ENCODE assay signal across 1 cellular context in the genomic region with DNA sequence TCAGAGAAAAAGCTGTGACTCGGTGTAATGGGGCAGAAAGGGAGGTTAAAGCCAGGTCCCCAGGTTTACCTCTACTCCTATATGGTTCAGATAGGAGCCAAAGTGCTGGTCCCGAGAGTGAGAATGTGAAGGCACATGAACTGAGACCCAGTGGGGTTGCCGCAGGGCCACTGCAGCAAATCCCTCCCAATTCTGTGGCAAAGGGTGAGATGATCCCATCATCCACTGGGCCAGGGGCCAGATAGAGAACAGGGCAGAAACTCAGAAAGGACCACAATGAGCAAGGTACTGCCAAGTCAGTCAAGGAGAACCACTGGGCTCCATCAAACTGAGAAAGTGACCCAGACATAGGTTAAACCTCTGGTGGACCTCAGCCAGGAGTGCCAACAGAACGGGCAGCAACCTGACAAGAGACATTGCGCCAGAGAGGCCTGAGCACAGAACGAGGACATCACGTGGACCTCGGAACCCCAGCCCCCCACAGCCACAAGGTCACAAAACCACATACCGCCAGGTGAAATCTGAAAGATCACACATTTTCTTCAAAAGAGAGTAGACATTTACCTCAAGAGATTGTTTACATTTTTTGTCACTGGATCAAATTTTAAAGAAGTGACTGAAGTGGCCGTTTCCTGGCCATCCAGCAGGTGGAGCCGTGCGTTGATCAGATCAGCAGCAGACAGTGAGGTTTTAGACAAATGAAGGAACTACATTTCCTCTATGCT.
TF ChIP-seq lines count a peak whose summit lies in the region.

No MANE protein-coding gene starts in this region.

TF ChIP-seq in HepG2, 621 proteins besides CTCF, POLR2A, EP300 and RAD21 (continued from another document and continues in another):
- TF ChIP-seq, protein P1, sequence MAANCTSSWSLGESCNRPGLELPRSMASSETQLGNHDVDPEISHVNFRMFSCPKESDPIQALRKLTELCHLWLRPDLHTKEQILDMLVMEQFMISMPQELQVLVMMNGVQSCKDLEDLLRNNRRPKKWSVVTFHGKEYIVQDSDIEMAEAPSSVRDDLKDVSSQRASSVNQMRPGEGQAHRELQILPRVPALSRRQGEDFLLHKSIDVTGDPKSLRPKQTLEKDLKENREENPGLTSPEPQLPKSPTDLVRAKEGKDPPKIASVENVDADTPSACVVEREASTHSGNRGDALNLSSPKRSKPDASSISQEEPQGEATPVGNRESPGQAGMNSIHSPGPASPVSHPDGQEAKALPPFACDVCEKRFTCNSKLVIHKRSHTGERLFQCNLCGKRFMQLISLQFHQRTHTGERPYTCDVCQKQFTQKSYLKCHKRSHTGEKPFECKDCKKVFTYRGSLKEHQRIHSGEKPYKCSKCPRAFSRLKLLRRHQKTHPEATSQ (CRISPR knock-in tag; IDR thresholded peaks at IDR 0.05; ENCODE audit: borderline replicate concordance) = no peak
- TF ChIP-seq, protein P2, sequence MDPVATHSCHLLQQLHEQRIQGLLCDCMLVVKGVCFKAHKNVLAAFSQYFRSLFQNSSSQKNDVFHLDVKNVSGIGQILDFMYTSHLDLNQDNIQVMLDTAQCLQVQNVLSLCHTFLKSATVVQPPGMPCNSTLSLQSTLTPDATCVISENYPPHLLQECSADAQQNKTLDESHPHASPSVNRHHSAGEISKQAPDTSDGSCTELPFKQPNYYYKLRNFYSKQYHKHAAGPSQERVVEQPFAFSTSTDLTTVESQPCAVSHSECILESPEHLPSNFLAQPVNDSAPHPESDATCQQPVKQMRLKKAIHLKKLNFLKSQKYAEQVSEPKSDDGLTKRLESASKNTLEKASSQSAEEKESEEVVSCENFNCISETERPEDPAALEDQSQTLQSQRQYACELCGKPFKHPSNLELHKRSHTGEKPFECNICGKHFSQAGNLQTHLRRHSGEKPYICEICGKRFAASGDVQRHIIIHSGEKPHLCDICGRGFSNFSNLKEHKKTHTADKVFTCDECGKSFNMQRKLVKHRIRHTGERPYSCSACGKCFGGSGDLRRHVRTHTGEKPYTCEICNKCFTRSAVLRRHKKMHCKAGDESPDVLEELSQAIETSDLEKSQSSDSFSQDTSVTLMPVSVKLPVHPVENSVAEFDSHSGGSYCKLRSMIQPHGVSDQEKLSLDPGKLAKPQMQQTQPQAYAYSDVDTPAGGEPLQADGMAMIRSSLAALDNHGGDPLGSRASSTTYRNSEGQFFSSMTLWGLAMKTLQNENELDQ (CRISPR knock-in tag; IDR thresholded peaks at IDR 0.05; ENCODE audit: borderline replicate concordance) = no peak
- no peak for TF ChIP-seq ZNF253 (CRISPR knock-in tag; IDR thresholded peaks at IDR 0.05; ENCODE audit: borderline replicate concordance)
- TF ChIP-seq MYC (CRISPR knock-in tag; IDR thresholded peaks at IDR 0.05; ENCODE audit: borderline replicate concordance) = peak; percentile 37; the same call in 1 of the 2 replicates
- TF ChIP-seq HOXA9 (CRISPR knock-in tag; IDR thresholded peaks at IDR 0.05; ENCODE audit: borderline replicate concordance) = no peak
- TF ChIP-seq RFXANK (CRISPR knock-in tag; IDR thresholded peaks at IDR 0.05) = no peak
- TF ChIP-seq ZNF160 (CRISPR knock-in tag; IDR thresholded peaks at IDR 0.05) = no peak
- TF ChIP-seq U2AF2 (IDR thresholded peaks at IDR 0.05; ENCODE audit: low read depth, low read length) = no peak
- TF ChIP-seq ZNF605 (CRISPR knock-in tag; IDR thresholded peaks at IDR 0.05) = peak; percentile 74; the same call in 1 of the 2 replicates
- TF ChIP-seq, protein P3, sequence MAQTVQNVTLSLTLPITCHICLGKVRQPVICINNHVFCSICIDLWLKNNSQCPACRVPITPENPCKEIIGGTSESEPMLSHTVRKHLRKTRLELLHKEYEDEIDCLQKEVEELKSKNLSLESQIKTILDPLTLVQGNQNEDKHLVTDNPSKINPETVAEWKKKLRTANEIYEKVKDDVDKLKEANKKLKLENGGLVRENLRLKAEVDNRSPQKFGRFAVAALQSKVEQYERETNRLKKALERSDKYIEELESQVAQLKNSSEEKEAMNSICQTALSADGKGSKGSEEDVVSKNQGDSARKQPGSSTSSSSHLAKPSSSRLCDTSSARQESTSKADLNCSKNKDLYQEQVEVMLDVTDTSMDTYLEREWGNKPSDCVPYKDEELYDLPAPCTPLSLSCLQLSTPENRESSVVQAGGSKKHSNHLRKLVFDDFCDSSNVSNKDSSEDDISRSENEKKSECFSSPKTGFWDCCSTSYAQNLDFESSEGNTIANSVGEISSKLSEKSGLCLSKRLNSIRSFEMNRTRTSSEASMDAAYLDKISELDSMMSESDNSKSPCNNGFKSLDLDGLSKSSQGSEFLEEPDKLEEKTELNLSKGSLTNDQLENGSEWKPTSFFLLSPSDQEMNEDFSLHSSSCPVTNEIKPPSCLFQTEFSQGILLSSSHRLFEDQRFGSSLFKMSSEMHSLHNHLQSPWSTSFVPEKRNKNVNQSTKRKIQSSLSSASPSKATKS (CRISPR knock-in tag; IDR thresholded peaks at IDR 0.05) = no peak
- no peak for TF ChIP-seq CHD4 (IDR thresholded peaks at IDR 0.05; ENCODE audit: borderline replicate concordance, low read length)
- TF ChIP-seq KLF16 (CRISPR knock-in tag; IDR thresholded peaks at IDR 0.05) = peak in 1 of 2 experiments; percentile 62; a peak in 1 of 4 replicates
- TF ChIP-seq, protein P4, sequence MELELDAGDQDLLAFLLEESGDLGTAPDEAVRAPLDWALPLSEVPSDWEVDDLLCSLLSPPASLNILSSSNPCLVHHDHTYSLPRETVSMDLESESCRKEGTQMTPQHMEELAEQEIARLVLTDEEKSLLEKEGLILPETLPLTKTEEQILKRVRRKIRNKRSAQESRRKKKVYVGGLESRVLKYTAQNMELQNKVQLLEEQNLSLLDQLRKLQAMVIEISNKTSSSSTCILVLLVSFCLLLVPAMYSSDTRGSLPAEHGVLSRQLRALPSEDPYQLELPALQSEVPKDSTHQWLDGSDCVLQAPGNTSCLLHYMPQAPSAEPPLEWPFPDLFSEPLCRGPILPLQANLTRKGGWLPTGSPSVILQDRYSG (CRISPR knock-in tag; IDR thresholded peaks at IDR 0.05) = no peak
- TF ChIP-seq PRMT3 (CRISPR knock-in tag; IDR thresholded peaks at IDR 0.05; ENCODE audit: borderline replicate concordance, low read depth) = no peak
- no peak for TF ChIP-seq MTA3 (CRISPR knock-in tag; IDR thresholded peaks at IDR 0.05)
- TF ChIP-seq CBFB (CRISPR knock-in tag; IDR thresholded peaks at IDR 0.05) = no peak
- no peak for TF ChIP-seq ZNF709 (CRISPR knock-in tag; IDR thresholded peaks at IDR 0.05)
- TF ChIP-seq, protein P5, sequence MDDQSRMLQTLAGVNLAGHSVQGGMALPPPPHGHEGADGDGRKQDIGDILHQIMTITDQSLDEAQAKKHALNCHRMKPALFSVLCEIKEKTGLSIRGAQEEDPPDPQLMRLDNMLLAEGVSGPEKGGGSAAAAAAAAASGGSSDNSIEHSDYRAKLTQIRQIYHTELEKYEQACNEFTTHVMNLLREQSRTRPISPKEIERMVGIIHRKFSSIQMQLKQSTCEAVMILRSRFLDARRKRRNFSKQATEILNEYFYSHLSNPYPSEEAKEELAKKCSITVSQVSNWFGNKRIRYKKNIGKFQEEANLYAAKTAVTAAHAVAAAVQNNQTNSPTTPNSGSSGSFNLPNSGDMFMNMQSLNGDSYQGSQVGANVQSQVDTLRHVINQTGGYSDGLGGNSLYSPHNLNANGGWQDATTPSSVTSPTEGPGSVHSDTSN (CRISPR knock-in tag; IDR thresholded peaks at IDR 0.05; ENCODE audit: borderline replicate concordance) = no peak
- TF ChIP-seq SALL2 (CRISPR knock-in tag; IDR thresholded peaks at IDR 0.05) = no peak
- TF ChIP-seq, protein P6, sequence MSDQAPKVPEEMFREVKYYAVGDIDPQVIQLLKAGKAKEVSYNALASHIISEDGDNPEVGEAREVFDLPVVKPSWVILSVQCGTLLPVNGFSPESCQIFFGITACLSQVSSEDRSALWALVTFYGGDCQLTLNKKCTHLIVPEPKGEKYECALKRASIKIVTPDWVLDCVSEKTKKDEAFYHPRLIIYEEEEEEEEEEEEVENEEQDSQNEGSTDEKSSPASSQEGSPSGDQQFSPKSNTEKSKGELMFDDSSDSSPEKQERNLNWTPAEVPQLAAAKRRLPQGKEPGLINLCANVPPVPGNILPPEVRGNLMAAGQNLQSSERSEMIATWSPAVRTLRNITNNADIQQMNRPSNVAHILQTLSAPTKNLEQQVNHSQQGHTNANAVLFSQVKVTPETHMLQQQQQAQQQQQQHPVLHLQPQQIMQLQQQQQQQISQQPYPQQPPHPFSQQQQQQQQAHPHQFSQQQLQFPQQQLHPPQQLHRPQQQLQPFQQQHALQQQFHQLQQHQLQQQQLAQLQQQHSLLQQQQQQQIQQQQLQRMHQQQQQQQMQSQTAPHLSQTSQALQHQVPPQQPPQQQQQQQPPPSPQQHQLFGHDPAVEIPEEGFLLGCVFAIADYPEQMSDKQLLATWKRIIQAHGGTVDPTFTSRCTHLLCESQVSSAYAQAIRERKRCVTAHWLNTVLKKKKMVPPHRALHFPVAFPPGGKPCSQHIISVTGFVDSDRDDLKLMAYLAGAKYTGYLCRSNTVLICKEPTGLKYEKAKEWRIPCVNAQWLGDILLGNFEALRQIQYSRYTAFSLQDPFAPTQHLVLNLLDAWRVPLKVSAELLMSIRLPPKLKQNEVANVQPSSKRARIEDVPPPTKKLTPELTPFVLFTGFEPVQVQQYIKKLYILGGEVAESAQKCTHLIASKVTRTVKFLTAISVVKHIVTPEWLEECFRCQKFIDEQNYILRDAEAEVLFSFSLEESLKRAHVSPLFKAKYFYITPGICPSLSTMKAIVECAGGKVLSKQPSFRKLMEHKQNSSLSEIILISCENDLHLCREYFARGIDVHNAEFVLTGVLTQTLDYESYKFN (CRISPR knock-in tag; conservative IDR thresholded peaks at IDR 0.05) = peak; percentile 62
- TF ChIP-seq XRCC5 (optimal IDR thresholded peaks at IDR 0.05; ENCODE audit: low read length) = peak; percentile 66
- TF ChIP-seq ZEB1 (IDR thresholded peaks at IDR 0.05; ENCODE audit: insufficient replicate concordance, low read depth) = peak; percentile 22
- no peak for TF ChIP-seq ZNF547 (CRISPR knock-in tag; IDR thresholded peaks at IDR 0.05)
- no peak for TF ChIP-seq ZBTB7B (CRISPR knock-in tag; IDR thresholded peaks at IDR 0.05)
- no peak for TF ChIP-seq SYNCRIP (IDR thresholded peaks at IDR 0.05; ENCODE audit: insufficient read depth, low read depth, low read length)
- TF ChIP-seq, protein P7, sequence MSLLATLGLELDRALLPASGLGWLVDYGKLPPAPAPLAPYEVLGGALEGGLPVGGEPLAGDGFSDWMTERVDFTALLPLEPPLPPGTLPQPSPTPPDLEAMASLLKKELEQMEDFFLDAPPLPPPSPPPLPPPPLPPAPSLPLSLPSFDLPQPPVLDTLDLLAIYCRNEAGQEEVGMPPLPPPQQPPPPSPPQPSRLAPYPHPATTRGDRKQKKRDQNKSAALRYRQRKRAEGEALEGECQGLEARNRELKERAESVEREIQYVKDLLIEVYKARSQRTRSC (CRISPR knock-in tag; IDR thresholded peaks at IDR 0.05; ENCODE audit: low read depth) = no peak
- TF ChIP-seq, protein P8, sequence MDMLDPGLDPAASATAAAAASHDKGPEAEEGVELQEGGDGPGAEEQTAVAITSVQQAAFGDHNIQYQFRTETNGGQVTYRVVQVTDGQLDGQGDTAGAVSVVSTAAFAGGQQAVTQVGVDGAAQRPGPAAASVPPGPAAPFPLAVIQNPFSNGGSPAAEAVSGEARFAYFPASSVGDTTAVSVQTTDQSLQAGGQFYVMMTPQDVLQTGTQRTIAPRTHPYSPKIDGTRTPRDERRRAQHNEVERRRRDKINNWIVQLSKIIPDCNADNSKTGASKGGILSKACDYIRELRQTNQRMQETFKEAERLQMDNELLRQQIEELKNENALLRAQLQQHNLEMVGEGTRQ (IDR thresholded peaks at IDR 0.05; ENCODE audit: low read depth, low read length) = peak; percentile 24; the same call in 1 of the 2 replicates
- TF ChIP-seq, protein P8 (CRISPR knock-in tag; IDR thresholded peaks at IDR 0.05; ENCODE audit: borderline replicate concordance) = peak; percentile 66; the same call in 1 of the 2 replicates
- TF ChIP-seq SRSF9 (IDR thresholded peaks at IDR 0.05; ENCODE audit: borderline replicate concordance, insufficient read depth, low read depth, low read length, poor library complexity, severe bottlenecking) = no peak
- TF ChIP-seq ZSCAN30 (CRISPR knock-in tag; IDR thresholded peaks at IDR 0.05) = no peak
- no peak for TF ChIP-seq ZFP90 (CRISPR knock-in tag; IDR thresholded peaks at IDR 0.05; ENCODE audit: borderline replicate concordance)
- TF ChIP-seq, protein P9, sequence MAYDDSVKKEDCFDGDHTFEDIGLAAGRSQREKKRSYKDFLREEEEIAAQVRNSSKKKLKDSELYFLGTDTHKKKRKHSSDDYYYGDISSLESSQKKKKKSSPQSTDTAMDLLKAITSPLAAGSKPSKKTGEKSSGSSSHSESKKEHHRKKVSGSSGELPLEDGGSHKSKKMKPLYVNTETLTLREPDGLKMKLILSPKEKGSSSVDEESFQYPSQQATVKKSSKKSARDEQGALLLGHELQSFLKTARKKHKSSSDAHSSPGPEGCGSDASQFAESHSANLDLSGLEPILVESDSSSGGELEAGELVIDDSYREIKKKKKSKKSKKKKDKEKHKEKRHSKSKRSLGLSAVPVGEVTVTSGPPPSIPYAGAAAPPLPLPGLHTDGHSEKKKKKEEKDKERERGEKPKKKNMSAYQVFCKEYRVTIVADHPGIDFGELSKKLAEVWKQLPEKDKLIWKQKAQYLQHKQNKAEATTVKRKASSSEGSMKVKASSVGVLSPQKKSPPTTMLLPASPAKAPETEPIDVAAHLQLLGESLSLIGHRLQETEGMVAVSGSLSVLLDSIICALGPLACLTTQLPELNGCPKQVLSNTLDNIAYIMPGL (CRISPR knock-in tag; IDR thresholded peaks at IDR 0.05; ENCODE audit: borderline replicate concordance in 1 of 2, low read depth in 1 of 2) = peak; percentile 54 to 64; a peak in 3 of 4 replicates
- no peak for TF ChIP-seq PHF20 (CRISPR knock-in tag; IDR thresholded peaks at IDR 0.05)
- TF ChIP-seq TOPORS (CRISPR knock-in tag; IDR thresholded peaks at IDR 0.05) = no peak
- TF ChIP-seq, protein P10, sequence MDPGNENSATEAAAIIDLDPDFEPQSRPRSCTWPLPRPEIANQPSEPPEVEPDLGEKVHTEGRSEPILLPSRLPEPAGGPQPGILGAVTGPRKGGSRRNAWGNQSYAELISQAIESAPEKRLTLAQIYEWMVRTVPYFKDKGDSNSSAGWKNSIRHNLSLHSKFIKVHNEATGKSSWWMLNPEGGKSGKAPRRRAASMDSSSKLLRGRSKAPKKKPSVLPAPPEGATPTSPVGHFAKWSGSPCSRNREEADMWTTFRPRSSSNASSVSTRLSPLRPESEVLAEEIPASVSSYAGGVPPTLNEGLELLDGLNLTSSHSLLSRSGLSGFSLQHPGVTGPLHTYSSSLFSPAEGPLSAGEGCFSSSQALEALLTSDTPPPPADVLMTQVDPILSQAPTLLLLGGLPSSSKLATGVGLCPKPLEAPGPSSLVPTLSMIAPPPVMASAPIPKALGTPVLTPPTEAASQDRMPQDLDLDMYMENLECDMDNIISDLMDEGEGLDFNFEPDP (CRISPR knock-in tag; conservative IDR thresholded peaks at IDR 0.05) = no peak
